ENCODE assay signal across 20 cellular contexts in genomic region chr5:79932510-79933504, GRCh38. TPM values are rescaled to one million over a fixed set of nuclear protein-coding genes. Genes with fewer than 3 reads are reported as not detected.
DNase-seq lines count a peak whose midpoint lies in the region; ATAC-seq, FAIRE-seq and TF ChIP-seq lines count a peak whose summit lies in the region.
"Had no signal": no experiment of that assay in that cellular context is flagged by ENCODE, and none has a peak within 500 bp of the region (broad histone marks: within the 10 kb centered on the region; RNA-seq: fewer than 3 reads in every experiment).

No MANE protein-coding gene starts in this region.

- POLR2A ChIA-PET in HepG2 (lab: Yijun Ruan, JAX) = no interaction called here

- intact Hi-C loops in HepG2 (cut with micrococcal nuclease; ENCODE audit: unreplicated experiment) (no loop called here), right lobe of liver (cut with DNase I) (no loop called here), left cardiac atrium (cut with DNase I) (no loop called here), prostate gland (cut with DNase I) (no loop called here), vagina (cut with DNase I) (no loop called here)

- ATAC-seq in HepG2 = no peak
- no peak for ATAC-seq in right lobe of liver
- ATAC-seq in left cardiac atrium = peak in 1 of 2 donors; percentile 60
- ATAC-seq: CD8-positive, alpha-beta T cell; gastroesophageal sphincter had no signal

- no peak overlapping the region for H3K27ac ChIP-seq in HepG2 (ENCODE audit: extremely low read length, insufficient read depth, low read length)
- H3K27ac ChIP-seq in right lobe of liver = no peak overlapping the region
- H3K27ac ChIP-seq in prostate gland = no peak overlapping the region
- no peak overlapping the region for H3K27ac ChIP-seq in vagina
- H3K27ac ChIP-seq: ascending aorta, dorsolateral prefrontal cortex, epithelial cell of prostate, gastroesophageal sphincter, Peyer's patch, SJSA1 had no signal

- WGBS in HepG2 (ENCODE audit: low lambda C conversion rate) = 13% methylated on average over 4 of the region's 10 CpGs
- WGBS in right lobe of liver (ENCODE audit: insufficient coverage, low coverage, low lambda C conversion rate, missing lambda C conversion rate) = 65% methylated on average over 2 of the region's 10 CpGs
- WGBS in prostate gland = 71% methylated on average over 9 of the region's 10 CpGs

- in situ Hi-C loops in HepG2 (cut with HindIII; ENCODE audit: extremely low pct_ligation_motif_present, low pct_unique_long_range_greater_than_20kb) = no loop called here

- H3K9me3 ChIP-seq in HepG2 (ENCODE audit: low read length) (peaks cover 17% of the 10 kb centered on the region), right lobe of liver (no peaks in the 10 kb centered on the region), prostate gland (no peaks in the 10 kb centered on the region), vagina (no peaks in the 10 kb centered on the region)
- H3K9me3 ChIP-seq: ascending aorta, gastroesophageal sphincter, Peyer's patch, SJSA1 had no signal

- H3K4me1 ChIP-seq in HepG2 (ENCODE audit: insufficient read depth, low read length) = no peaks in the 10 kb centered on the region
- H3K4me1 ChIP-seq in right lobe of liver = no peaks in the 10 kb centered on the region
- no peaks in the 10 kb centered on the region for H3K4me1 ChIP-seq in prostate gland (replicated peaks)
- H3K4me1 ChIP-seq in vagina = no peaks in the 10 kb centered on the region
- H3K4me1 ChIP-seq: ascending aorta, Peyer's patch, SJSA1 had no signal

- TF ChIP-seq CTCF in HepG2 (CRISPR knock-in tag; IDR thresholded peaks at IDR 0.05) (no peak), right lobe of liver (IDR thresholded peaks at IDR 0.05) (no peak), prostate gland (IDR thresholded peaks at IDR 0.05) (no peak), vagina (IDR thresholded peaks at IDR 0.05) (no peak)

- H3K27me3 ChIP-seq in HepG2 (ENCODE audit: control insufficient read depth in 1 of 2, insufficient read depth in 2 of 2, low read length in 2 of 2) (peaks cover 0 to 12% of the 10 kb centered on the region in 2 experiments; a peak in 3 of 5 replicates), right lobe of liver (no peaks in the 10 kb centered on the region), prostate gland (replicated peaks; ENCODE audit: insufficient read depth) (no peaks in the 10 kb centered on the region), vagina (no peaks in the 10 kb centered on the region)
- H3K27me3 ChIP-seq: ascending aorta, dorsolateral prefrontal cortex, gastroesophageal sphincter, Peyer's patch had no signal

- DNase-seq in HepG2 (ENCODE audit: low spot score) = peak; percentile 4
- DNase-seq in right lobe of liver = no peak
- peak; percentile 35 for DNase-seq in NCI-H2171 (lab: John Stamatoyannopoulos, UW)
- peak; percentile 26 for DNase-seq in left cardiac atrium
- DNase-seq in prostate gland (ENCODE audit: low spot score) = no peak
- no peak for DNase-seq in vagina (ENCODE audit: extremely low spot score in 2 of 2)
- DNase-seq in HuH-7 (ENCODE audit: low spot score) = no peak
- DNase-seq: dorsolateral prefrontal cortex; islet precursor cell; NCI-H1092; NCI-H2029; Peyer's patch; stimulated activated CD4-positive, alpha-beta T cell treated with anti-CD3 and anti-CD28 coated beads, Interleukin-12 subunit alpha, Interleukin-12 subunit beta, amount 100 ng/mL, for 4 hours had no signal

- H3K79me2 ChIP-seq in HepG2 (ENCODE audit: insufficient read depth, low read length) = no peaks in the 10 kb centered on the region

- no TSS peak for BruUV-seq in HepG2 (replicated peaks; lab: Mats Ljungman, UMichigan)

- TF ChIP-seq EP300 in HepG2 (IDR thresholded peaks at IDR 0.05; ENCODE audit: low read depth in 2 of 2, low read length in 2 of 2) (no peak), HepG2 (CRISPR knock-in tag; IDR thresholded peaks at IDR 0.05; ENCODE audit: borderline replicate concordance) (no peak)

- H4K20me1 ChIP-seq in HepG2 (ENCODE audit: insufficient read depth, low read length) = no peaks in the 10 kb centered on the region

- TF ChIP-seq POLR2A in HepG2 (IDR thresholded peaks at IDR 0.05; ENCODE audit: insufficient read depth in 1 of 2, low read depth in 2 of 2, low read length in 2 of 2) = no peak
- no peak for TF ChIP-seq POLR2A in right lobe of liver (IDR thresholded peaks at IDR 0.05)
- no peak for TF ChIP-seq POLR2A in prostate gland (IDR thresholded peaks at IDR 0.05)
- no peak for TF ChIP-seq POLR2A in vagina (IDR thresholded peaks at IDR 0.05)

- no peak overlapping the region for H2AFZ ChIP-seq in HepG2 (ENCODE audit: low read length)

- H3K4me3 ChIP-seq in HepG2 (replicated peaks in 1 of 3; ENCODE audit: insufficient read depth in 1 of 3, low read depth in 2 of 3, low read length in 3 of 3) = no peak overlapping the region
- H3K4me3 ChIP-seq in right lobe of liver = no peak overlapping the region
- no peak overlapping the region for H3K4me3 ChIP-seq in prostate gland
- no peak overlapping the region for H3K4me3 ChIP-seq in vagina
- H3K4me3 ChIP-seq: ascending aorta, dorsolateral prefrontal cortex, gastroesophageal sphincter, lung, Peyer's patch, SJSA1 had no signal

- H3K36me3 ChIP-seq in HepG2 (replicated peaks in 1 of 2; ENCODE audit: control insufficient read depth in 1 of 2, insufficient read depth in 2 of 2, low read length in 2 of 2) = no peaks in the 10 kb centered on the region
- H3K36me3 ChIP-seq in right lobe of liver = no peaks in the 10 kb centered on the region
- no peaks in the 10 kb centered on the region for H3K36me3 ChIP-seq in prostate gland
- H3K36me3 ChIP-seq in vagina = no peaks in the 10 kb centered on the region
- H3K36me3 ChIP-seq: ascending aorta, gastroesophageal sphincter, Peyer's patch, SJSA1 had no signal

- no peak overlapping the region for H3K9ac ChIP-seq in HepG2 (ENCODE audit: insufficient read depth, low read depth, low read length)

- CTCF ChIA-PET in HepG2 (lab: Yijun Ruan, JAX; ENCODE audit: low intra/inter-chr PET ratio, low total read pairs) = no interaction called here

- TF ChIP-seq RAD21 in HepG2 (CRISPR knock-in tag; IDR thresholded peaks at IDR 0.05) = no peak

- no peak for FAIRE-seq in HepG2 (lab: Jason Lieb, UNC)
- FAIRE-seq: GM19239 had no signal

- H3K4me2 ChIP-seq in HepG2 (ENCODE audit: low read depth, low read length) = no peak overlapping the region

TF ChIP-seq in HepG2, 621 proteins besides CTCF, POLR2A, EP300 and RAD21:
- no peak for TF ChIP-seq ZNF674 (CRISPR knock-in tag; IDR thresholded peaks at IDR 0.05; ENCODE audit: low read depth)
- no peak for TF ChIP-seq ZNF282 (IDR thresholded peaks at IDR 0.05; ENCODE audit: partially characterized antibody)
- no peak for TF ChIP-seq ZNF891 (CRISPR knock-in tag; IDR thresholded peaks at IDR 0.05)
- TF ChIP-seq ZNF792 (CRISPR knock-in tag; IDR thresholded peaks at IDR 0.05) = peak; percentile 99; the same call in 1 of the 2 replicates
- TF ChIP-seq GLI4 (CRISPR knock-in tag; IDR thresholded peaks at IDR 0.05; ENCODE audit: borderline replicate concordance) = no peak
- TF ChIP-seq ZBTB21 (CRISPR knock-in tag; IDR thresholded peaks at IDR 0.05) = no peak
- TF ChIP-seq ZNF33A (CRISPR knock-in tag; IDR thresholded peaks at IDR 0.05; ENCODE audit: borderline replicate concordance) = no peak
- TF ChIP-seq ZNF800 (CRISPR knock-in tag; IDR thresholded peaks at IDR 0.05) = no peak
- no peak for TF ChIP-seq ZNF678 (CRISPR knock-in tag; IDR thresholded peaks at IDR 0.05)

RNA-seq across cellular contexts. Expression of gene MTX3, which starts 58.3 kb away (rescaled TPM):
- total RNA-seq in HepG2 (2016; rRNA removed; fragmentation: Illumina TruSeq; extraction: Trizol) = 16.7 and 18.5 TPM in 2 replicates
- 1.8 and 2.4 TPM in 2 replicates for total RNA-seq in HepG2 (2016; cell fraction: cytosol; rRNA removed; fragmentation: Illumina TruSeq; extraction: Trizol; ENCODE audit: low read depth)
- total RNA-seq in HepG2 (2016; cell fraction: insoluble cytoplasmic fraction; rRNA removed; fragmentation: Illumina TruSeq; extraction: Trizol) = 15.3 and 19.1 TPM in 2 replicates
- total RNA-seq in HepG2 (2016; cell fraction: membrane; rRNA removed; fragmentation: Illumina TruSeq; extraction: Trizol) = 3.9 and 5.3 TPM in 2 replicates
- 23.1 and 23.6 TPM in 2 replicates for total RNA-seq in HepG2 (2016; cell fraction: nucleus; rRNA removed; fragmentation: Illumina TruSeq; extraction: Trizol)
- 9.0 and 9.9 TPM in 2 replicates for polyA plus RNA-seq in HepG2 (2011; rRNA removed)
- 2.6 and 4.0 TPM in 2 replicates for polyA plus RNA-seq in HepG2 (2011; cell fraction: cytosol; rRNA removed)
- polyA plus RNA-seq in HepG2 (2011; cell fraction: nucleus; rRNA removed) = 9.6 and 13.7 TPM in 2 replicates
- polyA plus RNA-seq in HepG2 (2012) = 6.3 and 8.5 TPM in 2 replicates
- polyA plus RNA-seq in HepG2 (2016; cell fraction: cytosol; fragmentation: Illumina TruSeq; extraction: Trizol; ENCODE audit: low read depth) = 0.60 and 0.66 TPM in 2 replicates
- polyA plus RNA-seq in HepG2 (2016; cell fraction: insoluble cytoplasmic fraction; fragmentation: Illumina TruSeq; extraction: Trizol; ENCODE audit: low read depth) = 9.3 and 11.2 TPM in 2 replicates
- polyA plus RNA-seq in HepG2 (2016; cell fraction: membrane; fragmentation: Illumina TruSeq; extraction: Trizol; ENCODE audit: low read depth) = 1.1 and 1.4 TPM in 2 replicates
- polyA plus RNA-seq in HepG2 (2016; cell fraction: nucleus; fragmentation: Illumina TruSeq; extraction: Trizol; ENCODE audit: insufficient read depth, low read depth) = 38.4 and 40.1 TPM in 2 replicates
- 6.7 and 14.5 TPM in 2 replicates for polyA minus RNA-seq in HepG2 (2011; rRNA and poly(A)+ RNA removed; ENCODE audit: low replicate concordance)
- polyA minus RNA-seq in HepG2 (2011; cell fraction: cytosol; rRNA and poly(A)+ RNA removed) = 5.8 and 6.8 TPM in 2 replicates
- polyA minus RNA-seq in HepG2 (2011; cell fraction: nucleus; rRNA and poly(A)+ RNA removed) = 18.0 and 19.5 TPM in 2 replicates
- total RNA-seq in right lobe of liver = 1 to 10 TPM; 4.4 to 9.1 (median 6.9) TPM
- 10 to 100 TPM; 11.2 to 12.2 TPM for total RNA-seq in left cardiac atrium
- total RNA-seq in prostate gland = 10 to 100 TPM; 16.0 to 16.5 TPM
- total RNA-seq in vagina = 8.1 TPM

Comparison
In these comparisons a context has a peak if more than half of its experiments do, and no peak if none do; other contexts are left out.
1. DNase-seq: peak in HepG2 (single experiment), NCI-H2171 (single experiment) and left cardiac atrium (single experiment); none in right lobe of liver (0 of 3), prostate gland (single experiment), vagina (0 of 2) and HuH-7 (single experiment).